Comparison of ENCODE assay signal across 15 cellular contexts in genomic region chr2:191854385-191855372, GRCh38. TPM values are rescaled to one million over a fixed set of nuclear protein-coding genes. Genes with fewer than 3 reads are reported as not detected.
DNase-seq lines count a peak whose midpoint lies in the region; ATAC-seq and TF ChIP-seq lines count a peak whose summit lies in the region.
"Had no signal": no experiment of that assay in that cellular context is flagged by ENCODE, and none has a peak within 500 bp of the region (broad histone marks: within the 10 kb centered on the region; RNA-seq: fewer than 3 reads in every experiment).

No MANE protein-coding gene starts in this region.

- H3K9me3 Mint-ChIP-seq in MCF 10A (ENCODE audit: unreplicated experiment) = peaks cover 6% of the 10 kb centered on the region
- H3K9me3 Mint-ChIP-seq: activated B cell treated with CpG ODN at 0.5 μM for 24 hours had no signal

- peaks cover 6% of the 10 kb centered on the region for H3K36me3 Mint-ChIP-seq in MCF 10A (ENCODE audit: insufficient read depth, unreplicated experiment)
- H3K36me3 Mint-ChIP-seq: activated CD8-positive, alpha-beta memory T cell treated with anti-CD3 and anti-CD28 coated beads, Interleukin-2, amount 10 ng/mL, durations not matched to agents 7 days and 5 days had no signal

- H3K27ac Mint-ChIP-seq in MCF 10A (ENCODE audit: low read depth, unreplicated experiment) = peak overlapping the region; percentile 42
- H3K27ac Mint-ChIP-seq: activated B cell treated with CpG ODN at 0.5 μM for 24 hours; activated CD8-positive, alpha-beta memory T cell treated with anti-CD3 and anti-CD28 coated beads, Interleukin-2, amount 10 ng/mL, durations not matched to agents 7 days and 5 days had no signal

- no peak for ATAC-seq in stimulated activated naive CD8-positive, alpha-beta T cell treated with anti-CD3 and anti-CD28 coated beads, Interleukin-15, Interleukin-2, amounts not matched to agents 100 U/mL and 50 U/mL, for 24 hours
- no peak for ATAC-seq in left colon
- ATAC-seq in GM18517 (IDR thresholded peaks at IDR 0.05; ENCODE audit: unreplicated experiment) = no peak
- ATAC-seq: activated CD8-positive, alpha-beta memory T cell treated with anti-CD3 and anti-CD28 coated beads, Interleukin-2, amount 10 ng/mL, durations not matched to agents 7 days and 5 days had no signal

- BruUV-seq in MCF 10A (replicated peaks; lab: Mats Ljungman, UMichigan) = no TSS peak

- TF ChIP-seq CTCF in MCF 10A (IDR thresholded peaks at IDR 0.05; ENCODE audit: unreplicated experiment) = no peak

- H3K4me1 Mint-ChIP-seq in MCF 10A (ENCODE audit: insufficient read depth, unreplicated experiment) = peaks cover 12% of the 10 kb centered on the region
- H3K4me1 Mint-ChIP-seq: activated B cell treated with CpG ODN at 0.5 μM for 24 hours; activated CD8-positive, alpha-beta memory T cell treated with anti-CD3 and anti-CD28 coated beads, Interleukin-2, amount 10 ng/mL, durations not matched to agents 7 days and 5 days had no signal

- POLR2A ChIA-PET in MCF 10A (lab: Yijun Ruan, JAX) = interaction anchor here (1.1 to 3.5 kb wide), 3 partner anchors 8 to 177 kb away, joined by 4 to 25 read pairs (median 5); partner anchors contain the start of gene CAVIN2

- DNase-seq in LoVo (ENCODE audit: low spot score) (peak; percentile 7), MCF 10A (ENCODE audit: unreplicated experiment) (no peak), kidney glomerular epithelial cell (lab: John Stamatoyannopoulos, UW) (peak; percentile 25), renal cortical epithelial cell (ENCODE audit: low read depth) (peak; percentile 9), left colon (no peak), NCI-H1048 (lab: John Stamatoyannopoulos, UW) (no peak)
- no peak for DNase-seq in stimulated activated naive CD8-positive, alpha-beta T cell treated with anti-CD3 and anti-CD28 coated beads, Interleukin-15, Interleukin-2, amounts not matched to agents 100 U/mL and 50 U/mL, for 24 hours
- DNase-seq: activated B cell treated with CpG ODN at 0.5 μM for 24 hours; activated CD8-positive, alpha-beta memory T cell treated with anti-CD3 and anti-CD28 coated beads, Interleukin-2, amount 10 ng/mL, durations not matched to agents 7 days and 5 days; activated gamma-delta T cell; HCEC 1CT; NCI-H510A; OCI-M1 had no signal

- CTCF ChIA-PET in MCF 10A (lab: Yijun Ruan, JAX) = no interaction called here

- no peak overlapping the region for H3K4me3 Mint-ChIP-seq in MCF 10A (ENCODE audit: unreplicated experiment)
- H3K4me3 Mint-ChIP-seq: activated B cell treated with CpG ODN at 0.5 μM for 24 hours; activated CD8-positive, alpha-beta memory T cell treated with anti-CD3 and anti-CD28 coated beads, Interleukin-2, amount 10 ng/mL, durations not matched to agents 7 days and 5 days had no signal

- intact Hi-C loops in MCF 10A (cut with micrococcal nuclease) = no loop called here
- intact Hi-C loops in left colon (cut with DNase I, micrococcal nuclease) = no loop called here

- H3K27me3 Mint-ChIP-seq in MCF 10A (ENCODE audit: insufficient read depth, unreplicated experiment) = no peaks in the 10 kb centered on the region

RNA-seq across cellular contexts. Expression of gene CAVIN2, which starts 7.8 kb away (rescaled TPM):
- total RNA-seq in MCF 10A (2022) (14.7 and 16.4 TPM in 2 replicates), renal cortical epithelial cell (1.6 and 4.3 TPM in 2 replicates), left colon (10 to 100 TPM in 1 of 2 donors, 1 to 10 TPM in 1; 9.6 to 16.2 TPM)
- total RNA-seq: activated B cell treated with CpG ODN at 0.5 μM for 24 hours; activated CD8-positive, alpha-beta memory T cell treated with anti-CD3 and anti-CD28 coated beads, Interleukin-2, amount 10 ng/mL, durations not matched to agents 7 days and 5 days; T-helper 1 cell treated with Interleukin-12 subunit alpha and Interleukin-12 subunit beta and Interleukin-4 antibody, amounts not matched to agents 30 ng/mL and 1 ng/mL, for 36 hours had no signal

Comparison
In these comparisons a context has a peak if more than half of its experiments do, and no peak if none do; other contexts are left out.
1. DNase-seq: peak in LoVo (single experiment), kidney glomerular epithelial cell (single experiment) and renal cortical epithelial cell (single experiment); none in MCF 10A (single experiment), stimulated activated naive CD8-positive, alpha-beta T cell treated with anti-CD3 and anti-CD28 coated beads, Interleukin-15, Interleukin-2, amounts not matched to agents 100 U/mL and 50 U/mL, for 24 hours (single experiment), left colon (0 of 2) and NCI-H1048 (single experiment).